Comparison of ENCODE assay signal across 1 cellular context in genomic region chr22:50485221-50486131, GRCh38.
A peak's percentile ranks its signal among the peaks of the same experiment; 100 is the strongest.
TF ChIP-seq lines count a peak whose summit lies in the region.

No MANE protein-coding gene starts in this region.

TF ChIP-seq in HepG2, 621 proteins besides CTCF, POLR2A, EP300 and RAD21 (continued from another document and continues in another):
- no peak for TF ChIP-seq HNF1A (IDR thresholded peaks at IDR 0.05; ENCODE audit: low read depth)
- 0 out of 2 replicates have a peak, but pooled peaks have one; percentile 16 for TF ChIP-seq HNF1A (CRISPR knock-in tag; IDR thresholded peaks at IDR 0.05; ENCODE audit: borderline replicate concordance)
- peak; percentile 60; the same call in 1 of the 2 replicates for TF ChIP-seq ZNF414 (CRISPR knock-in tag; IDR thresholded peaks at IDR 0.05)
- TF ChIP-seq ZNF318 (CRISPR knock-in tag; IDR thresholded peaks at IDR 0.05), result peak; percentile 98; the same call in 1 of the 2 replicates
- TF ChIP-seq ZNF646 (CRISPR knock-in tag; IDR thresholded peaks at IDR 0.05), result no peak
- no peak for TF ChIP-seq FOXK2 (IDR thresholded peaks at IDR 0.05)
- TF ChIP-seq SETDB1 (CRISPR knock-in tag; IDR thresholded peaks at IDR 0.05; ENCODE audit: borderline replicate concordance), result no peak; the same call in 1 of the 2 replicates
- no peak for TF ChIP-seq JUND (CRISPR knock-in tag; IDR thresholded peaks at IDR 0.05)
- no peak for TF ChIP-seq U2AF1 (optimal IDR thresholded peaks at IDR 0.05; ENCODE audit: low read depth, low read length)
- no peak for TF ChIP-seq ZBTB1 (CRISPR knock-in tag; IDR thresholded peaks at IDR 0.05; ENCODE audit: borderline replicate concordance)
- 0 out of 2 replicates have a peak, but pooled peaks have one; percentile 32 for TF ChIP-seq ZNF552 (CRISPR knock-in tag; IDR thresholded peaks at IDR 0.05; ENCODE audit: borderline replicate concordance)
- TF ChIP-seq ZNF317 (CRISPR knock-in tag; IDR thresholded peaks at IDR 0.05), result no peak
- no peak for TF ChIP-seq ZNF772 (CRISPR knock-in tag; IDR thresholded peaks at IDR 0.05)
- no peak for TF ChIP-seq NFIB (CRISPR knock-in tag; IDR thresholded peaks at IDR 0.05; ENCODE audit: borderline replicate concordance)
- TF ChIP-seq FIP1L1 (IDR thresholded peaks at IDR 0.05; ENCODE audit: borderline replicate concordance, insufficient read depth, low read depth, low read length), result no peak
- no peak for TF ChIP-seq NFAT5 (CRISPR knock-in tag; IDR thresholded peaks at IDR 0.05)
- no peak for TF ChIP-seq ZNF746 (CRISPR knock-in tag; IDR thresholded peaks at IDR 0.05)
- TF ChIP-seq ARID3A (IDR thresholded peaks at IDR 0.05; ENCODE audit: low read depth, low read length), result no peak
- TF ChIP-seq ZNF674 (CRISPR knock-in tag; IDR thresholded peaks at IDR 0.05; ENCODE audit: low read depth), result no peak
- peak; percentile 61; the same call in 1 of the 2 replicates for TF ChIP-seq ZSCAN5A (CRISPR knock-in tag; IDR thresholded peaks at IDR 0.05; ENCODE audit: borderline replicate concordance)
